In the genomic region with DNA sequence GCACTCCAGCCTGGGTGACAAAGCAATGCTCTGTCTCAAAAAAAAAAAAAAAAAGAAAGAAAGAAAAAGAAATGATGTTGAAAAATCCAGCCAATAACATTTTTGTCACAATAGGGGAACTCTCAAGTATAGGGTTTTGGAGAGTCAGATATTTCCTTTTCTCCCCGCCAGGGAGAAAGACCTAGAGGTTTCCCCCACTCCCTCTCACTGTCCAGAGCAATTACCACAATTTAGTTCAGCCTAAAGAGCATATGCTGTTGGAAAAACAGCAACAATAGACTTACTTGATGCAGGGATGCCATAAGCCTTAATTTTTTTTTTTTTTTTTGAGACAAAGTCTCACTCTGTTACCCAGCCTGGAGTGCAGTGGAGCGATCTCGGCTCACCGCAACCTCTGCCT, we compare ENCODE assay signal across 15 cellular contexts. TPM values are rescaled to one million over a fixed set of nuclear protein-coding genes. Genes with fewer than 3 reads are reported as not detected.
DNase-seq lines count a peak whose midpoint lies in the region; ATAC-seq and TF ChIP-seq lines count a peak whose summit lies in the region.
"Had no signal": no experiment of that assay in that cellular context is flagged by ENCODE, and none has a peak within 500 bp of the region (broad histone marks: within the 10 kb centered on the region; RNA-seq: fewer than 3 reads in every experiment).

No MANE protein-coding gene starts in this region.

- no peak overlapping the region for H3K4me3 ChIP-seq in uterus
- H3K4me3 ChIP-seq: heart left ventricle, SJCRH30 had no signal

- peaks cover 38% of the 10 kb centered on the region for H3K4me1 Mint-ChIP-seq in T-helper 2 cell treated with Interferon-gamma antibody and Interleukin-4, amounts not matched to agents 5 μg/mL and 100 μg/mL, for 36 hours (ENCODE audit: low read depth)
- H3K4me1 Mint-ChIP-seq in chondrocyte (ENCODE audit: low read depth): peaks cover 43% of the 10 kb centered on the region
- H3K4me1 Mint-ChIP-seq in stimulated activated naive B cell treated with anti-CD40 and anti-IgM and Interleukin-4, amounts not matched to agents 10 μg/mL and 1 μg/mL and 100 μg/mL, for 72 hours: peaks cover 22 to 45% of the 10 kb centered on the region in 2 donors

- no peak for ATAC-seq in stimulated activated naive B cell treated with anti-CD40 and anti-IgM and Interleukin-4, amounts not matched to agents 10 μg/mL and 1 μg/mL and 100 μg/mL, for 72 hours (replicated peaks)
- no peak for ATAC-seq in GM18505 (IDR thresholded peaks at IDR 0.05; ENCODE audit: unreplicated experiment)
- ATAC-seq: heart left ventricle had no signal

- peak overlapping the region in 1 of 2 donors; percentile 32 for H3K27ac ChIP-seq in uterus
- H3K27ac ChIP-seq: SJCRH30 had no signal

- H3K9me3 Mint-ChIP-seq in T-helper 2 cell treated with Interferon-gamma antibody and Interleukin-4, amounts not matched to agents 5 μg/mL and 100 μg/mL, for 36 hours: no peaks in the 10 kb centered on the region
- H3K9me3 Mint-ChIP-seq in chondrocyte (ENCODE audit: low read depth): no peaks in the 10 kb centered on the region
- no peaks in the 10 kb centered on the region for H3K9me3 Mint-ChIP-seq in stimulated activated naive B cell treated with anti-CD40 and anti-IgM and Interleukin-4, amounts not matched to agents 10 μg/mL and 1 μg/mL and 100 μg/mL, for 72 hours

- peak overlapping the region; percentile 58 for H3K27ac Mint-ChIP-seq in T-helper 2 cell treated with Interferon-gamma antibody and Interleukin-4, amounts not matched to agents 5 μg/mL and 100 μg/mL, for 36 hours
- peak overlapping the region; percentile 63 for H3K27ac Mint-ChIP-seq in chondrocyte (ENCODE audit: unreplicated experiment)
- H3K27ac Mint-ChIP-seq in stimulated activated naive B cell treated with anti-CD40 and anti-IgM and Interleukin-4, amounts not matched to agents 10 μg/mL and 1 μg/mL and 100 μg/mL, for 72 hours: peak overlapping the region; percentile 77

- no peak for TF ChIP-seq CTCF in chondrocyte (IDR thresholded peaks at IDR 0.05)
- no peak for TF ChIP-seq CTCF in uterus (IDR thresholded peaks at IDR 0.05)

- H3K27me3 ChIP-seq in uterus: no peaks in the 10 kb centered on the region
- H3K27me3 ChIP-seq: heart left ventricle, SJCRH30 had no signal

- no peaks in the 10 kb centered on the region for H3K36me3 ChIP-seq in uterus
- H3K36me3 ChIP-seq: heart left ventricle, SJCRH30 had no signal

- intact Hi-C loops in uterus (cut with DNase I; ENCODE audit: low total_unique reads): no loop called here

- TF ChIP-seq POLR2A in GM18505 (IDR thresholded peaks at IDR 0.05; ENCODE audit: borderline replicate concordance, extremely low read depth, insufficient read depth, insufficient read length) (no peak), uterus (IDR thresholded peaks at IDR 0.05) (no peak)

- no peaks in the 10 kb centered on the region for H3K27me3 Mint-ChIP-seq in T-helper 2 cell treated with Interferon-gamma antibody and Interleukin-4, amounts not matched to agents 5 μg/mL and 100 μg/mL, for 36 hours (ENCODE audit: low read depth)
- no peaks in the 10 kb centered on the region for H3K27me3 Mint-ChIP-seq in chondrocyte (ENCODE audit: low read depth)
- H3K27me3 Mint-ChIP-seq in stimulated activated naive B cell treated with anti-CD40 and anti-IgM and Interleukin-4, amounts not matched to agents 10 μg/mL and 1 μg/mL and 100 μg/mL, for 72 hours: no peaks in the 10 kb centered on the region

- peak overlapping the region; percentile 49 for H3K4me3 Mint-ChIP-seq in T-helper 2 cell treated with Interferon-gamma antibody and Interleukin-4, amounts not matched to agents 5 μg/mL and 100 μg/mL, for 36 hours
- no peak overlapping the region for H3K4me3 Mint-ChIP-seq in chondrocyte (ENCODE audit: unreplicated experiment)
- peak overlapping the region in 1 of 2 donors; percentile 52 for H3K4me3 Mint-ChIP-seq in stimulated activated naive B cell treated with anti-CD40 and anti-IgM and Interleukin-4, amounts not matched to agents 10 μg/mL and 1 μg/mL and 100 μg/mL, for 72 hours

- peaks cover 19% of the 10 kb centered on the region for H3K36me3 Mint-ChIP-seq in T-helper 2 cell treated with Interferon-gamma antibody and Interleukin-4, amounts not matched to agents 5 μg/mL and 100 μg/mL, for 36 hours (ENCODE audit: low read depth)
- H3K36me3 Mint-ChIP-seq in chondrocyte (ENCODE audit: low read depth): no peaks in the 10 kb centered on the region
- H3K36me3 Mint-ChIP-seq in stimulated activated naive B cell treated with anti-CD40 and anti-IgM and Interleukin-4, amounts not matched to agents 10 μg/mL and 1 μg/mL and 100 μg/mL, for 72 hours: peaks cover 5 to 24% of the 10 kb centered on the region in 2 donors

- H3K9me3 ChIP-seq in uterus: no peaks in the 10 kb centered on the region
- H3K9me3 ChIP-seq: heart left ventricle, SJCRH30 had no signal

- no peaks in the 10 kb centered on the region for H3K4me1 ChIP-seq in uterus

- no peak for DNase-seq in T-helper 2 cell treated with Interferon-gamma antibody and Interleukin-4, amounts not matched to agents 5 μg/mL and 100 μg/mL, for 36 hours (ENCODE audit: low spot score)
- DNase-seq in T-helper 2 cell (no peak), NAMALWA (ENCODE audit: low spot score) (peak; percentile 25), chondrocyte (ENCODE audit: low spot score) (no peak), NCI-H510A treated with DMSO at 0.1 percent for 48 hours (lab: John Stamatoyannopoulos, UW) (no peak), uterus (no peak)
- no peak for DNase-seq in stimulated activated naive B cell treated with anti-CD40 and anti-IgM and Interleukin-4, amounts not matched to agents 10 μg/mL and 1 μg/mL and 100 μg/mL, for 72 hours
- DNase-seq: effector CD4-positive, alpha-beta T cell; heart left ventricle; mesendoderm; NCI-H345; SJCRH30; stimulated activated CD4-positive, alpha-beta T cell treated with anti-CD3 and anti-CD28 coated beads, Interleukin-4, amount 100 ng/mL, for 4 hours; substantia nigra had no signal

RNA-seq across cellular contexts. Expression of gene RIC1, which starts 3.0 kb away (rescaled TPM):
- total RNA-seq in chondrocyte (34.4 to 40.7 TPM (median 39.3 TPM) in 3 replicates), uterus (100 to 1,000 TPM in 1 of 4 donors, 10 to 100 TPM in 3; 24.1 to 106 (median 52.5) TPM)
